ENCODE assay signal across 1 cellular context in genomic region chr17:76453431-76453743, GRCh38.
TF ChIP-seq lines count a peak whose summit lies in the region.

No MANE protein-coding gene starts in this region.

TF ChIP-seq in H1, 55 proteins besides CTCF, POLR2A, EP300 and RAD21:
- TF ChIP-seq CBX8 (IDR thresholded peaks at IDR 0.05; ENCODE audit: borderline replicate concordance, low read depth, low read length) (no peak), USF2 (IDR thresholded peaks at IDR 0.05; ENCODE audit: low read length) (peak; percentile 62)
